In the genomic region with DNA sequence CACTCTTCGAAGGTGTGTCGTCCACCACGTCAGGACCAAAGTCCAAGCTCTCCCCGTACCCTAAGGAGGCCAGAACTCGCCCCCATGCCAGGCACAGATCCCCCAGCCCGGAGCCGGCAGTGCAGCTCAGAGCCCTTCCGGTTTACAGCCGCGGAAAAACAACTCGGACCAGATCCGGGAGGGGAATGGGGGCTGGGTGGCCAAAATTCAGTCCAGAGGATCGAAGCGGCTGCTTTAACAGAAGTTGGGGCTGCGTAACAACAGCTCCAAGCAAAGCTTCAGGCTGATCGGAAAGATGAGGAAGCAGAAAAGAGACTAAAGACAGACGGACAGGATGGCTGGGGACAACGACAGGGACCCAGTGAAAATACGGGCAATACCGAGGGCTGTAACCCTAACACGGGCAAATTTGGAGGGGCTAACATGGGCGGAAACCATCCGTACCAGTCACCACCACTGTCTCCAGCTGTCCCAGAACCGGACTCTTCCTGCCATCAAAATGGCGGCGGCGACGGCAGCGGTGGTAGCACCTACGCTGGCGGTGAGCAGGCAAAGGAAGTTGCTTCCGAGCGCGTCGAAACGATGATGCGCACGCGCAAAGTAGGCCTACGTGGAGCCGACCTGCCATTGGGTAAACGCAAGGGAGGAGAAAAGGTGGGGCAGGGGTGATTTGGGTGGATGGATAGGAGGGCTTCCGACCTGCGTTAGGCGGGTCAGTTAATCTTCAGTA, we compare ENCODE assay signal across 8 cellular contexts. TPM values are rescaled to one million over a fixed set of nuclear protein-coding genes. Genes with fewer than 3 reads are reported as not detected.
A peak's percentile ranks its signal among the peaks of the same experiment; 100 is the strongest.
DNase-seq lines count a peak whose midpoint lies in the region; ATAC-seq and TF ChIP-seq lines count a peak whose summit lies in the region.

A gene (minus strand): TSS at position 556 of the 730 bp plus-strand sequence. CDS start 678 bp downstream, outside the sequence.

- H3K36me3 ChIP-seq in NT2/D1 (ENCODE audit: insufficient read depth, insufficient read length, low read length) (peaks cover 36% of the 10 kb centered on the region), endodermal cell (ENCODE audit: control insufficient read depth, insufficient read depth, low read length) (peaks cover 34% of the 10 kb centered on the region)

- H3K9me3 Mint-ChIP-seq in activated CD8-positive, alpha-beta memory T cell treated with anti-CD3 and anti-CD28 coated beads, Interleukin-2, amount 10 ng/mL, durations not matched to agents 7 days and 5 days (ENCODE audit: low read depth): no peaks in the 10 kb centered on the region
- no peaks in the 10 kb centered on the region for H3K9me3 Mint-ChIP-seq in endodermal cell

- no peaks in the 10 kb centered on the region for H3K27me3 ChIP-seq in NT2/D1 (ENCODE audit: insufficient read depth, insufficient read length)
- no peaks in the 10 kb centered on the region for H3K27me3 ChIP-seq in endodermal cell (ENCODE audit: control insufficient read depth, insufficient read depth, low read length, poor library complexity, severe bottlenecking)

- no peaks in the 10 kb centered on the region for H3K4me1 ChIP-seq in NT2/D1 (ENCODE audit: insufficient read depth, insufficient read length)
- no peaks in the 10 kb centered on the region for H3K4me1 ChIP-seq in endodermal cell (ENCODE audit: control insufficient read depth, insufficient read depth, low read length)

- H3K9ac ChIP-seq in NT2/D1 (ENCODE audit: insufficient read length, low read depth) (peak within 1 kb of the TSS; percentile 99), endodermal cell (ENCODE audit: extremely low read depth, low read length, poor library complexity, severe bottlenecking) (peak within 1 kb of the TSS; percentile 98)

- H3K27ac ChIP-seq in endodermal cell (ENCODE audit: low read depth, low read length): peak within 1 kb of the TSS; percentile 84

- TF ChIP-seq CTCF in endodermal cell (conservative IDR thresholded peaks at IDR 0.05): no peak

- H3K4me3 ChIP-seq in NT2/D1 (ENCODE audit: insufficient read length, low read depth) (peak within 1 kb of the TSS; percentile 95), endodermal cell (ENCODE audit: low read length) (peak within 1 kb of the TSS; percentile 99)

- DNase-seq in COR-L47 (lab: John Stamatoyannopoulos, UW): peak; percentile 95
- DNase-seq in HUDEP-2 (lab: John Stamatoyannopoulos, UW; ENCODE audit: unreplicated experiment in 76 of 76): peak in 75 of 76 experiments; percentile 3 to 93 (median 87)
- DNase-seq in NT2/D1 (ENCODE audit: low read depth, low spot score): peak; percentile 96
- DNase-seq in activated CD8-positive, alpha-beta memory T cell treated with anti-CD3 and anti-CD28 coated beads, Interleukin-2, amount 10 ng/mL, durations not matched to agents 7 days and 5 days: peak; percentile 97
- DNase-seq in endodermal cell: peak; percentile 98
- peak; percentile 97 for DNase-seq in mesenteric fat pad (ENCODE audit: low spot score)
- peak; percentile 85 for DNase-seq in stimulated activated CD8-positive, alpha-beta memory T cell treated with anti-CD3 and anti-CD28 coated beads, Interleukin-15, amount 100 ng/mL, for 24 hours (ENCODE audit: low read depth)

- CTCF ChIA-PET in activated CD8-positive, alpha-beta memory T cell treated with anti-CD3 and anti-CD28 coated beads, Interleukin-2, amount 10 ng/mL, durations not matched to agents 7 days and 5 days (lab: Charles Lee): interaction anchor here (0.8 to 1.7 kb wide), 6 partner anchors 8 to 1651 kb away, joined by 3 to 5 read pairs (median 4); no protein-coding TSS in a partner anchor

- H3K4me3 Mint-ChIP-seq in activated CD8-positive, alpha-beta memory T cell treated with anti-CD3 and anti-CD28 coated beads, Interleukin-2, amount 10 ng/mL, durations not matched to agents 7 days and 5 days: peak within 1 kb of the TSS; percentile 100
- H3K4me3 Mint-ChIP-seq in endodermal cell: peak within 1 kb of the TSS; percentile 93

- peaks cover 16% of the 10 kb centered on the region for H3K27me3 Mint-ChIP-seq in activated CD8-positive, alpha-beta memory T cell treated with anti-CD3 and anti-CD28 coated beads, Interleukin-2, amount 10 ng/mL, durations not matched to agents 7 days and 5 days
- H3K27me3 Mint-ChIP-seq in endodermal cell (ENCODE audit: insufficient read depth): peaks cover 5% of the 10 kb centered on the region

- H3K4me1 Mint-ChIP-seq in activated CD8-positive, alpha-beta memory T cell treated with anti-CD3 and anti-CD28 coated beads, Interleukin-2, amount 10 ng/mL, durations not matched to agents 7 days and 5 days: peaks cover 41% of the 10 kb centered on the region
- H3K4me1 Mint-ChIP-seq in endodermal cell: peaks cover 18% of the 10 kb centered on the region

- ATAC-seq in GM21381 (IDR thresholded peaks at IDR 0.05; ENCODE audit: unreplicated experiment): peak; percentile 98
- ATAC-seq in activated CD8-positive, alpha-beta memory T cell treated with anti-CD3 and anti-CD28 coated beads, Interleukin-2, amount 10 ng/mL, durations not matched to agents 7 days and 5 days: peak; percentile 98

- H3K9me3 ChIP-seq in NT2/D1 (ENCODE audit: insufficient read depth, low read length) (no peaks in the 10 kb centered on the region), endodermal cell (ENCODE audit: control insufficient read depth, low read length) (no peaks in the 10 kb centered on the region)

- 0% methylated on average over 17 to 45 of the region's 45 CpGs for whole genome bisulfite sequencing in endodermal cell (ENCODE audit: insufficient coverage in 1 of 2, insufficient read length in 1 of 2), 2 experiments

- peak within 1 kb of the TSS; percentile 99 for H3K27ac Mint-ChIP-seq in activated CD8-positive, alpha-beta memory T cell treated with anti-CD3 and anti-CD28 coated beads, Interleukin-2, amount 10 ng/mL, durations not matched to agents 7 days and 5 days
- peak within 1 kb of the TSS; percentile 99 for H3K27ac Mint-ChIP-seq in endodermal cell

- H3K36me3 Mint-ChIP-seq in activated CD8-positive, alpha-beta memory T cell treated with anti-CD3 and anti-CD28 coated beads, Interleukin-2, amount 10 ng/mL, durations not matched to agents 7 days and 5 days: peaks cover 32% of the 10 kb centered on the region
- peaks cover 24% of the 10 kb centered on the region for H3K36me3 Mint-ChIP-seq in endodermal cell (ENCODE audit: low read depth)

RNA-seq across cellular contexts. Expression of the gene that starts here (rescaled TPM):
- total RNA-seq in activated CD8-positive, alpha-beta memory T cell treated with anti-CD3 and anti-CD28 coated beads, Interleukin-2, amount 10 ng/mL, durations not matched to agents 7 days and 5 days: 100 to 1,000 TPM in 1 of 2 experiments, 10 to 100 TPM in 1; 82.1 to 111 TPM
- 100 to 1,000 TPM; 105 to 108 TPM for total RNA-seq in endodermal cell
- polyA plus RNA-seq in endodermal cell (2013, experiment 1 of 2): 105 TPM
- 102 TPM for polyA plus RNA-seq in endodermal cell (2013, experiment 2 of 2)
- total RNA-seq in mesenteric fat pad: 82.5 TPM

Comparison
In these comparisons a context has a peak if more than half of its experiments do, and no peak if none do; other contexts are left out.
1. Peak in every context shown above with its lines: DNase-seq, ATAC-seq, H3K4me3 ChIP-seq and H3K27ac ChIP-seq.